1 cellular context compared by ENCODE assay signal in the genomic region with DNA sequence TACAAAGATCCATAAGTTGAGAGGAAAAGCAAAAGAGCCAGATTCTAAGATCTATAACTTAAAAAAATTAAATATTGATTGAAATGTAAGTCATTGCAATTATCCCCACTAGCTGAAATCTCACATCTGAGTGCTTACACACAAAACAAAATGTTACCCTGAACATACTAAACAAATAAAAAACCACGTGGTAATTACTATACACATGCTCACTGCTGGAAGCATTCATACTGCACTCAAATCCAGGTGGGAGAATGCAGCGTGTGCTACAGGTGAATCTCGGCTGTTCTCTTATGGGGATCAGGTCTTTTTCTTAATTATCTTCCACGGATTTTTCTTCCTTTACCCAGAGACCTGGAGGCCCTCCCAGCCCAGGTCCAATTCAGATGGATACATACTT.
TF ChIP-seq lines count a peak whose summit lies in the region.

No MANE protein-coding gene starts in this region.

TF ChIP-seq in HEK293, 187 proteins besides CTCF, POLR2A, EP300 and RAD21 (continued from another document):
- TF ChIP-seq ZNF394 (tag by site-specific recombination; IDR thresholded peaks at IDR 0.05; ENCODE audit: borderline replicate concordance): no peak
- no peak for TF ChIP-seq SP7 (tag by site-specific recombination; IDR thresholded peaks at IDR 0.05)
- TF ChIP-seq OVOL3 (tag by site-specific recombination; IDR thresholded peaks at IDR 0.05): no peak
- TF ChIP-seq SCRT2 (tag by site-specific recombination; IDR thresholded peaks at IDR 0.05): peak; percentile 75
- TF ChIP-seq ZNF366 (tag by site-specific recombination; conservative IDR thresholded peaks at IDR 0.05): no peak
- TF ChIP-seq, protein P1, sequence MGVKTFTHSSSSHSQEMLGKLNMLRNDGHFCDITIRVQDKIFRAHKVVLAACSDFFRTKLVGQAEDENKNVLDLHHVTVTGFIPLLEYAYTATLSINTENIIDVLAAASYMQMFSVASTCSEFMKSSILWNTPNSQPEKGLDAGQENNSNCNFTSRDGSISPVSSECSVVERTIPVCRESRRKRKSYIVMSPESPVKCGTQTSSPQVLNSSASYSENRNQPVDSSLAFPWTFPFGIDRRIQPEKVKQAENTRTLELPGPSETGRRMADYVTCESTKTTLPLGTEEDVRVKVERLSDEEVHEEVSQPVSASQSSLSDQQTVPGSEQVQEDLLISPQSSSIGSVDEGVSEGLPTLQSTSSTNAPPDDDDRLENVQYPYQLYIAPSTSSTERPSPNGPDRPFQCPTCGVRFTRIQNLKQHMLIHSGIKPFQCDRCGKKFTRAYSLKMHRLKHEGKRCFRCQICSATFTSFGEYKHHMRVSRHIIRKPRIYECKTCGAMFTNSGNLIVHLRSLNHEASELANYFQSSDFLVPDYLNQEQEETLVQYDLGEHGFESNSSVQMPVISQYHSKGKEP (tag by site-specific recombination; IDR thresholded peaks at IDR 0.05): no peak
- no peak for TF ChIP-seq ZBTB7A (tag by site-specific recombination; IDR thresholded peaks at IDR 0.05; ENCODE audit: low read depth)
